8 cellular contexts compared by ENCODE assay signal in the genomic region with DNA sequence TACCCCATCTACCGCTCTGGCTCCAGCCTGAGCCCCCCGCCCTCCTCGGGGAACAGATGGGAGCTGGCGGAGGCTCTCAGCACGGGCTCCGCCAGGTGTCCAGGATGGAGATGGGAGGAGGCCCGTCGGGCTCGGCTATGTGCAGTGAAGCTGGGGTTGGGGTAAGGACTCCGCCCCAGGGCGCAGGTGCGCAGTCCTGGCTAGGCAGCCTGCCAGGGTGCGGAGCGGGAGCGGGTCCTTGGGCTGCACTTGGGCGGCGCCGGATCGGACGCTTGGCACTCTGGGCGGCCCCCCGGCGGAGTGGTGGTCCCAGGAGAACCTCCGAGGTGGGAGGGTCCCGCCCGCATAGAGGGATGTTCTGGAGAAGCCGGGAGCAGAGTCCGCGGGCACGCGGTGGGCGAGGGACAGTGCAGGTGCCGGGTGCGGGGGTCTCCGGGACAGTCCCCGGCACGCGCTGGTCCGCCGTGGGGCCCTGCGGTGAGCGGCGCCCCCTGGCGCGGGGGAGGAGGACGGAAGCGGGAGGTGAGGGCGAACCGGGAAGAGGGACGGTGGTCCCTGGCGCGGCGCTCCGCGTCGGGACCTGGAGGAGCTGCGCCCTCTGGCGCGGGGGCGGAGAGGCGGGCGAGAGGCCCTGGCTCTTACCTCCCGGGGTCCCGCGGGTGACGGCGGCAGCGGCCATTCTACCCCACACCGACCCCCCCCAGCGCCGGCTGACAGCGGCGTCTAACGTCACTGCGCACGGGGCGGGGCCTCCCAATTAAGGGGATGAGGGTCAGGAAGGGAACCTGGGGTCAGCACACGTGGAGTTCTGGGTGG. TPM values are rescaled to one million over a fixed set of nuclear protein-coding genes. Genes with fewer than 3 reads are reported as not detected.
DNase-seq lines count a peak whose midpoint lies in the region; ATAC-seq and TF ChIP-seq lines count a peak whose summit lies in the region.

TSS of gene CAMTA2 (minus strand) at position 725 of the 816 bp plus-strand sequence. CDS start 1,453 bp downstream, outside the sequence.

- TF ChIP-seq POLR2A in GM18951 (IDR thresholded peaks at IDR 0.05; ENCODE audit: extremely low read depth, insufficient read depth, insufficient read length), result peak; percentile 83

- peaks cover 2 to 10% (median 6%) of the 10 kb centered on the region in 4 donors for H3K36me3 ChIP-seq in liver (ENCODE audit: control insufficient read depth in 4 of 4, insufficient read depth in 3 of 4, low read depth in 1 of 4, low read length in 3 of 4)

- no peaks in the 10 kb centered on the region for H3K9me3 ChIP-seq in liver (ENCODE audit: control insufficient read depth in 4 of 4, low read length in 3 of 4)

- peak in 1 of 2 donors; percentile 39 for TF ChIP-seq RAD21 in liver (IDR thresholded peaks at IDR 0.05)

- no peaks in the 10 kb centered on the region for H3K27me3 ChIP-seq in liver (ENCODE audit: control insufficient read depth in 4 of 4, insufficient read depth in 4 of 4, low read length in 3 of 4)

- peaks cover 10 to 21% (median 15%) of the 10 kb centered on the region in 4 donors for H3K4me1 ChIP-seq in liver (ENCODE audit: control insufficient read depth in 4 of 4, insufficient read depth in 4 of 4, low read length in 3 of 4)

- in situ Hi-C loops in GM18951 (cut with MboI; ENCODE audit: low sequenced_read_pairs, unreplicated experiment), result no loop called here

- H3K4me3 ChIP-seq in AG09309 (ENCODE audit: control insufficient read depth, low read depth, low read length) (peak within 1 kb of the TSS; percentile 89), liver (ENCODE audit: low read depth in 1 of 3, low read length in 3 of 3) (peak within 1 kb of the TSS; percentile 18 to 84 (median 78))

- WGBS in liver, result 1% methylated on average over 78 of the region's 78 CpGs

- DNase-seq in AG09309 (ENCODE audit: low read depth), result no peak
- DNase-seq in NCI-H524 treated with DMSO at 0.1 percent for 48 hours (lab: John Stamatoyannopoulos, UW), result peak; percentile 27
- peak; percentile 74 to 83 for DNase-seq in activated CD4-positive, alpha-beta T cell treated with anti-CD3 and anti-CD28 coated beads, Interleukin-2, amount 50 U/mL, for 24 hours (ENCODE audit: low read depth in 1 of 2, low spot score in 1 of 2)
- peak; percentile 81 for DNase-seq in dermis blood vessel endothelial cell
- DNase-seq in stimulated activated CD4-positive, alpha-beta T cell treated with anti-CD3 and anti-CD28 coated beads, Interleukin-4, amount 100 ng/mL, for 4 hours, result peak; percentile 84 to 94

- peak within 1 kb of the TSS; percentile 76 to 81 for H3K27ac ChIP-seq in liver (ENCODE audit: low read depth in 1 of 2, low read length in 2 of 2)

- H3K9ac ChIP-seq in liver (ENCODE audit: low read depth in 1 of 2, low read length in 2 of 2), result peak within 1 kb of the TSS; percentile 62 to 87

- peak; percentile 57 for ATAC-seq in HG03196 (IDR thresholded peaks at IDR 0.05; ENCODE audit: unreplicated experiment)

- TF ChIP-seq CTCF in AG09309 (IDR thresholded peaks at IDR 0.05; ENCODE audit: control insufficient read depth, insufficient read depth, low read depth, low read length, missing control alignments) (peak; percentile 49), liver (IDR thresholded peaks at IDR 0.05; ENCODE audit: low read depth, low read length, missing input control) (peak; percentile 38)

TF ChIP-seq in liver, 16 proteins besides CTCF, POLR2A, EP300 and RAD21:
- TF ChIP-seq HNF4A (conservative IDR thresholded peaks at IDR 0.05) (peak in 1 of 2 donors; percentile 37), GABPA (IDR thresholded peaks at IDR 0.05 in 1 of 2, conservative IDR thresholded peaks at IDR 0.05 in 1 of 2) (no peak), RXRA (IDR thresholded peaks at IDR 0.05) (peak; percentile 55 to 65), SP1 (IDR thresholded peaks at IDR 0.05) (peak; percentile 36), YY1 (IDR thresholded peaks at IDR 0.05) (peak; percentile 70)
- TF ChIP-seq, protein P1, sequence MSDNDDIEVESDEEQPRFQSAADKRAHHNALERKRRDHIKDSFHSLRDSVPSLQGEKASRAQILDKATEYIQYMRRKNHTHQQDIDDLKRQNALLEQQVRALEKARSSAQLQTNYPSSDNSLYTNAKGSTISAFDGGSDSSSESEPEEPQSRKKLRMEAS (IDR thresholded peaks at IDR 0.05), result no peak
TF ChIP-seq in liver: peak in this region for 4.

RNA-seq across cellular contexts. Expression of gene CAMTA2, which starts in this region (rescaled TPM):
- total RNA-seq in dermis blood vessel endothelial cell (4.9 and 11.4 TPM in 2 replicates), liver (1 to 10 TPM; 7.8 to 9.6 TPM)
- polyA plus RNA-seq in liver, result 10 to 100 TPM; 14.3 to 17.6 TPM
